Comparison of ENCODE assay signal across 10 cellular contexts in genomic region chr19:45322744-45323281, GRCh38. TPM values are rescaled to one million over a fixed set of nuclear protein-coding genes. Genes with fewer than 3 reads are reported as not detected.
DNase-seq lines count a peak whose midpoint lies in the region; ATAC-seq and TF ChIP-seq lines count a peak whose summit lies in the region.
"Had no signal": no experiment of that assay in that cellular context is flagged by ENCODE, and none has a peak within 500 bp of the region (broad histone marks: within the 10 kb centered on the region; RNA-seq: fewer than 3 reads in every experiment).

CKM (minus strand) TSS chr19:45322875; CDS start chr19:45319713, 3,162 bp downstream.

- H3K4me2 ChIP-seq in neural progenitor cell (peak within 1 kb of the TSS; percentile 70), OCI-LY7 (ENCODE audit: low read length) (no peak within 1 kb of the TSS)

- TF ChIP-seq CTCF in breast epithelium (IDR thresholded peaks at IDR 0.05) (no peak), MCF 10A (IDR thresholded peaks at IDR 0.05; ENCODE audit: unreplicated experiment) (no peak), gastroesophageal sphincter (IDR thresholded peaks at IDR 0.05) (no peak), neural progenitor cell (IDR thresholded peaks at IDR 0.05) (no peak), OCI-LY7 (conservative IDR thresholded peaks at IDR 0.05; ENCODE audit: low read length) (no peak)

- H3K9me3 ChIP-seq in breast epithelium, result no peaks in the 10 kb centered on the region
- no peaks in the 10 kb centered on the region for H3K9me3 ChIP-seq in gastroesophageal sphincter
- no peaks in the 10 kb centered on the region for H3K9me3 ChIP-seq in neural progenitor cell (ENCODE audit: low read depth)
- no peaks in the 10 kb centered on the region for H3K9me3 ChIP-seq in OCI-LY7 (ENCODE audit: low read length)

- H2AFZ ChIP-seq in neural progenitor cell (replicated peaks), result peak within 1 kb of the TSS; percentile 78
- H2AFZ ChIP-seq in OCI-LY7 (ENCODE audit: low read length), result no peak within 1 kb of the TSS

- peaks cover 6% of the 10 kb centered on the region for H3K4me1 Mint-ChIP-seq in MCF 10A (ENCODE audit: insufficient read depth, unreplicated experiment)
- H3K4me1 Mint-ChIP-seq in neural progenitor cell, result peaks cover 29% of the 10 kb centered on the region

- no peak for DNase-seq in breast epithelium (ENCODE audit: low spot score in 2 of 2)
- no peak for DNase-seq in MCF 10A (ENCODE audit: unreplicated experiment)
- DNase-seq in neural progenitor cell (ENCODE audit: low spot score), result no peak
- DNase-seq in OCI-LY7 (ENCODE audit: low spot score), result no peak
- DNase-seq in NCI-H526 (lab: John Stamatoyannopoulos, UW), result no peak
- DNase-seq in C1 segment of cervical spinal cord (lab: John Stamatoyannopoulos, UW), result no peak
- DNase-seq in NCI-H1930 (lab: John Stamatoyannopoulos, UW), result no peak
- DNase-seq: stimulated activated CD4-positive, alpha-beta T cell treated with anti-CD3 and anti-CD28 coated beads, Interleukin-1b, Interleukin-23, amount 100 ng/mL, for 48 hours had no signal

- H3K9me2 ChIP-seq in OCI-LY7 (ENCODE audit: insufficient read depth, low read length), result no peaks in the 10 kb centered on the region

- BruUV-seq in MCF 10A (replicated peaks; lab: Mats Ljungman, UMichigan), result no TSS peak
- BruUV-seq in OCI-LY7 (replicated peaks; lab: Mats Ljungman, UMichigan), result no TSS peak

- H3K4me3 ChIP-seq in breast epithelium (peak within 1 kb of the TSS in 2 of 3 donors; percentile 17 to 44), gastroesophageal sphincter (peak within 1 kb of the TSS in 1 of 2 donors; percentile 42), neural progenitor cell (peak within 1 kb of the TSS; percentile 43), OCI-LY7 (ENCODE audit: low read depth, low read length, poor library complexity, severe bottlenecking) (no peak within 1 kb of the TSS)

- H3K9me3 Mint-ChIP-seq in MCF 10A (ENCODE audit: unreplicated experiment), result no peaks in the 10 kb centered on the region
- no peaks in the 10 kb centered on the region for H3K9me3 Mint-ChIP-seq in neural progenitor cell

- no peak within 1 kb of the TSS for H3K9ac ChIP-seq in neural progenitor cell

- H3K27me3 ChIP-seq in breast epithelium, result peaks cover 0 to 24% of the 10 kb centered on the region in 2 donors
- peaks cover 20% of the 10 kb centered on the region for H3K27me3 ChIP-seq in gastroesophageal sphincter
- peaks cover 36% of the 10 kb centered on the region for H3K27me3 ChIP-seq in neural progenitor cell

- POLR2A ChIA-PET in MCF 10A (lab: Yijun Ruan, JAX) (no interaction called here), OCI-LY7 (lab: Charles Lee) (no interaction called here)

- H3K4me3 Mint-ChIP-seq in MCF 10A (ENCODE audit: unreplicated experiment) (no peak within 1 kb of the TSS), neural progenitor cell (peak within 1 kb of the TSS; percentile 30)

- TF ChIP-seq POLR2A in breast epithelium (IDR thresholded peaks at IDR 0.05) (no peak), gastroesophageal sphincter (IDR thresholded peaks at IDR 0.05) (no peak)

- H3K79me2 ChIP-seq in neural progenitor cell (ENCODE audit: low read depth) (no peaks in the 10 kb centered on the region), OCI-LY7 (ENCODE audit: insufficient read depth, low read depth, low read length) (no peaks in the 10 kb centered on the region)

- H3K36me3 ChIP-seq in breast epithelium, result no peaks in the 10 kb centered on the region
- H3K36me3 ChIP-seq in gastroesophageal sphincter, result no peaks in the 10 kb centered on the region
- no peaks in the 10 kb centered on the region for H3K36me3 ChIP-seq in neural progenitor cell
- H3K36me3 ChIP-seq in OCI-LY7 (ENCODE audit: insufficient read depth, low read length), result no peaks in the 10 kb centered on the region

- CTCF ChIA-PET in MCF 10A (lab: Yijun Ruan, JAX) (no interaction called here), OCI-LY7 (lab: Charles Lee; ENCODE audit: unreplicated experiment) (no interaction called here)

- H3K4me1 ChIP-seq in breast epithelium (no peaks in the 10 kb centered on the region), gastroesophageal sphincter (peaks cover 0 to 43% (median 9%) of the 10 kb centered on the region in 3 donors), neural progenitor cell (peaks cover 13% of the 10 kb centered on the region), OCI-LY7 (ENCODE audit: insufficient read depth, low read length, poor library complexity, severe bottlenecking) (peaks cover 10% of the 10 kb centered on the region)

- intact Hi-C loops in breast epithelium (cut with DNase I; ENCODE audit: low total_unique reads) (no loop called here), MCF 10A (cut with micrococcal nuclease) (no loop called here), OCI-LY7 (cut with micrococcal nuclease; ENCODE audit: unreplicated experiment) (no loop called here)

- H3K27ac ChIP-seq in breast epithelium (no peak within 1 kb of the TSS), gastroesophageal sphincter (peak within 1 kb of the TSS in 3 of 4 donors; percentile 63 to 80 (median 78)), neural progenitor cell (no peak within 1 kb of the TSS), OCI-LY7 (ENCODE audit: low read depth, low read length, poor library complexity, severe bottlenecking) (no peak within 1 kb of the TSS)

- H3K36me3 Mint-ChIP-seq in MCF 10A (ENCODE audit: insufficient read depth, unreplicated experiment), result no peaks in the 10 kb centered on the region
- no peaks in the 10 kb centered on the region for H3K36me3 Mint-ChIP-seq in neural progenitor cell

- peaks cover 15% of the 10 kb centered on the region for H3F3A ChIP-seq in neural progenitor cell (ENCODE audit: low read depth)

- no peak for ATAC-seq in gastroesophageal sphincter

- H4K20me1 ChIP-seq in neural progenitor cell (ENCODE audit: low read depth), result no peaks in the 10 kb centered on the region
- H4K20me1 ChIP-seq in OCI-LY7 (ENCODE audit: insufficient read depth, low read length), result no peaks in the 10 kb centered on the region

- no peak for TF ChIP-seq EP300 in gastroesophageal sphincter (IDR thresholded peaks at IDR 0.05)

- H3K27me3 Mint-ChIP-seq in MCF 10A (ENCODE audit: insufficient read depth, unreplicated experiment) (peaks cover 7% of the 10 kb centered on the region), neural progenitor cell (ENCODE audit: insufficient read depth, low read depth) (peaks cover 13% of the 10 kb centered on the region)

- WGBS in gastroesophageal sphincter (ENCODE audit: low coverage in 1 of 2), 2 donors, result no CpG with 5 or more reads among the region's 15 CpGs

- H3K27ac Mint-ChIP-seq in MCF 10A (ENCODE audit: low read depth, unreplicated experiment) (no peak within 1 kb of the TSS), neural progenitor cell (peak within 1 kb of the TSS; percentile 51)

RNA-seq across cellular contexts. Expression of gene CKM, which starts in this region (rescaled TPM):
- total RNA-seq in breast epithelium (not detected), MCF 10A (2022) (not detected in 2 replicates), gastroesophageal sphincter (under 1 TPM in 2 of 4 donors, not detected in 2; 0.17 to 0.73 TPM), neural progenitor cell (ENCODE audit: low replicate concordance) (not detected in 2 replicates), OCI-LY7 (2022) (not detected in 2 replicates)
- not detected in 2 replicates for total RNA-seq in OCI-LY7 (2014; rRNA removed; shearing (Covaris generic))
- total RNA-seq: A673 had no signal

Comparison
In these comparisons a context has a peak if more than half of its experiments do, and no peak if none do; other contexts are left out.
1. H3K27ac ChIP-seq: peak in gastroesophageal sphincter (3 of 4); none in breast epithelium (0 of 2), neural progenitor cell (single experiment) and OCI-LY7 (single experiment).